Comparison of ENCODE assay signal across 8 cellular contexts in the genomic region with DNA sequence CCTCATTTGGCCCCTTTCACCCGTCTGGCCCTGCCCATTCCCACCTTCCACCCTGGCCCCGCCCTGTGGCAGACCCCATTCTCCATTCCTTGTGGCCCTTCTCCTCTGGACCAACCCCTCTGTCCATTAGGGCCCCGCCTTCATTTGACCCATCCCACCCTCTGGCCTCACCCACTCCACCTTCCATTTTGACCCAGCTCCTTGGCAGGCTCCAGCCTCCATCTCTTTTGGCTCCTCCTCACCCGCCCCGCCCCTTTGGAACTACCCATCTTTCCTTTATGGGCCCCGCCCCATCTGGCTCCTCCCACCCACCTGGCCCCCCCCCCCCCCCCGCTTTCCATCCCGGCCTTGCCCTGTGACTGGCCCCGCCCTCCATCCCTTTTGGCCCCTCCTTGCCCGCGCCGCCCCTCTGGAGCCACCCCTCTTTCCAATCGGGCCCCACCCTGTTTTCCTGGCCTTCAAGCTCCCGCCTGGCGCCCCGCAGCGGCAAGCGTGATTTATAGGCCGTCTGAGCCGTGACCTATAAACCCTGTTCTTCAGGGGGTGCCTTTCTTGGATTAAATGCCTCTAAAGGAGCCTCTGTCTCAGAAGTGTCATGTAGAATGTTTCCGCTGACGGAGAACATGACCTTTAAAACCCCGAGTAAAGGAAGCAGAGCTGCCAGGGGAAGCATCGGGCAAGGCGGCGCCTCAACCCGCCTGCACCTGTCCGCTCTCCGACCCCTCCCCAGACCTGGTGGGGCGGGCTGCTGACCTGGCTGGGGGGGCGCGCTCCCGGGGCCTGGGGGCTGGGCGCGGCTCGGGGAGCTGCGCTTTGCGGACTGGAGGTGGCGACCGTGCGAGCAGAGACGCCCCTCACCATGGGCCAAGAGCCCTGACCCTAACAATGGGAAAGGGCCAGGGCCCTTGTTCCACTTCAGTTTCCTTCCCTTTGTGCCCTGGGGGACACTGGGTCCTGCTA.
DNase-seq lines count a peak whose midpoint lies in the region; ATAC-seq and FAIRE-seq lines count a peak whose summit lies in the region.

No MANE protein-coding gene starts in this region.

- H3K4me3 Mint-ChIP-seq in activated T-helper 1 cell treated with anti-CD3 and anti-CD28 coated beads, Interleukin-12 subunit alpha, Interleukin-12 subunit beta, Interleukin-2, Interleukin-4 antibody, amounts not matched to agents 30 ng/mL and 10 ng/mL and 1 ng/mL, durations not matched to agents 14 hours and 24 hours and 36 hours: peak overlapping the region; percentile 63

- no peaks in the 10 kb centered on the region for H3K9me3 Mint-ChIP-seq in activated T-helper 1 cell treated with anti-CD3 and anti-CD28 coated beads, Interleukin-12 subunit alpha, Interleukin-12 subunit beta, Interleukin-2, Interleukin-4 antibody, amounts not matched to agents 30 ng/mL and 10 ng/mL and 1 ng/mL, durations not matched to agents 14 hours and 24 hours and 36 hours

- DNase-seq in NCI-H774 (lab: John Stamatoyannopoulos, UW) (peak; percentile 86), iPS DF 4.7 (ENCODE audit: extremely low read depth, low spot score) (peak; percentile 89), ecto neural progenitor cell (ENCODE audit: low spot score) (no peak), amniotic stem cell (lab: John Stamatoyannopoulos, UW) (no peak)
- peak; percentile 29 for DNase-seq in activated T-helper 1 cell treated with anti-CD3 and anti-CD28 coated beads, Interleukin-12 subunit alpha, Interleukin-12 subunit beta, Interleukin-2, Interleukin-4 antibody, amounts not matched to agents 30 ng/mL and 10 ng/mL and 1 ng/mL, durations not matched to agents 14 hours and 24 hours and 36 hours (ENCODE audit: low spot score)
- DNase-seq in stimulated activated CD4-positive, alpha-beta T cell treated with anti-CD3 and anti-CD28 coated beads, Interleukin-4, amount 100 ng/mL, for 1 hour: peak; percentile 62

- intact Hi-C loops in activated T-helper 1 cell treated with anti-CD3 and anti-CD28 coated beads, Interleukin-12 subunit alpha, Interleukin-12 subunit beta, Interleukin-2, Interleukin-4 antibody, amounts not matched to agents 30 ng/mL and 10 ng/mL and 1 ng/mL, durations not matched to agents 14 hours and 24 hours and 36 hours (cut with micrococcal nuclease): loop anchor here (1.0 to 10.0 kb wide), 3 partner anchors 33 to 570 kb away; partner anchors contain the start of genes ACOT7 and CAMTA1

- no peak for ATAC-seq in GM19035 (IDR thresholded peaks at IDR 0.05; ENCODE audit: unreplicated experiment)

- peak; percentile 19 for FAIRE-seq in G401.6 (lab: Jason Lieb, UNC)

- peaks cover 21% of the 10 kb centered on the region for H3K27me3 Mint-ChIP-seq in activated T-helper 1 cell treated with anti-CD3 and anti-CD28 coated beads, Interleukin-12 subunit alpha, Interleukin-12 subunit beta, Interleukin-2, Interleukin-4 antibody, amounts not matched to agents 30 ng/mL and 10 ng/mL and 1 ng/mL, durations not matched to agents 14 hours and 24 hours and 36 hours (ENCODE audit: insufficient read depth)

- peak overlapping the region; percentile 74 for H3K27ac Mint-ChIP-seq in activated T-helper 1 cell treated with anti-CD3 and anti-CD28 coated beads, Interleukin-12 subunit alpha, Interleukin-12 subunit beta, Interleukin-2, Interleukin-4 antibody, amounts not matched to agents 30 ng/mL and 10 ng/mL and 1 ng/mL, durations not matched to agents 14 hours and 24 hours and 36 hours

- H3K4me1 Mint-ChIP-seq in activated T-helper 1 cell treated with anti-CD3 and anti-CD28 coated beads, Interleukin-12 subunit alpha, Interleukin-12 subunit beta, Interleukin-2, Interleukin-4 antibody, amounts not matched to agents 30 ng/mL and 10 ng/mL and 1 ng/mL, durations not matched to agents 14 hours and 24 hours and 36 hours (ENCODE audit: low read depth): peaks cover 12% of the 10 kb centered on the region

- H3K36me3 Mint-ChIP-seq in activated T-helper 1 cell treated with anti-CD3 and anti-CD28 coated beads, Interleukin-12 subunit alpha, Interleukin-12 subunit beta, Interleukin-2, Interleukin-4 antibody, amounts not matched to agents 30 ng/mL and 10 ng/mL and 1 ng/mL, durations not matched to agents 14 hours and 24 hours and 36 hours (ENCODE audit: low read depth): no peaks in the 10 kb centered on the region

Comparison
In these comparisons a context has a peak if more than half of its experiments do, and no peak if none do; other contexts are left out.
1. DNase-seq: peak in NCI-H774 (single experiment), activated T-helper 1 cell treated with anti-CD3 and anti-CD28 coated beads, Interleukin-12 subunit alpha, Interleukin-12 subunit beta, Interleukin-2, Interleukin-4 antibody, amounts not matched to agents 30 ng/mL and 10 ng/mL and 1 ng/mL, durations not matched to agents 14 hours and 24 hours and 36 hours (single experiment), iPS DF 4.7 (single experiment) and stimulated activated CD4-positive, alpha-beta T cell treated with anti-CD3 and anti-CD28 coated beads, Interleukin-4, amount 100 ng/mL, for 1 hour (single experiment); none in ecto neural progenitor cell (single experiment) and amniotic stem cell (single experiment).